ENCODE assay signal across 1 cellular context in the genomic region with DNA sequence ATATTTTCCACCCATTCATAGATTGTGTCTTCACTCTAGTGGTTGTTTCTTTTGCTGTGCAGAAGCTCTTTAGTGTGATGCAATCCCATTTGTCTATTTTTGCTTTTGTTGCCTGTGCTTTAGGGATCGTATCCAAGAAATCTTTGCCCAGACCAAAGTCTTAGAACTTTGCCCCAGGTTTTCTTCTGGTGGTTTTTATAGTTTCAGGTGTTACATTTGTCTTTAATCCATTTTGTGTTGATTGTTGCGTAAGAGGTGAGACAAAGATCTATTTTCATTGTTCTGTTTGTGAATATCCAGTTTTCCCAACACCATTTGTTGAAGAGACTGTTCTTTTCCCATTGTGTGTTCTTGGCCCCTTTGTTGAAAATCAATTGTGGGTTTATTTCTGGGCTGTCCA.
A peak's percentile ranks its signal among the peaks of the same experiment; 100 is the strongest.
TF ChIP-seq lines count a peak whose summit lies in the region.

No MANE protein-coding gene starts in this region.

TF ChIP-seq in HepG2, 621 proteins besides CTCF, POLR2A, EP300 and RAD21:
- TF ChIP-seq CHCHD3 (CRISPR knock-in tag; IDR thresholded peaks at IDR 0.05) (no peak), CEBPB (IDR thresholded peaks at IDR 0.05; ENCODE audit: borderline replicate concordance, low read depth, low read length) (peak; percentile 52; the same call in 1 of the 2 replicates)
